Comparison of ENCODE assay signal across 18 cellular contexts in genomic region chr2:84716564-84716963, GRCh38.
DNase-seq lines count a peak whose midpoint lies in the region; ATAC-seq, FAIRE-seq and TF ChIP-seq lines count a peak whose summit lies in the region.
"Had no signal": no experiment of that assay in that cellular context is flagged by ENCODE, and none has a peak within 500 bp of the region (broad histone marks: within the 10 kb centered on the region; RNA-seq: fewer than 3 reads in every experiment).

No MANE protein-coding gene starts in this region.

- peak overlapping the region in 4 of 10 donors; percentile 5 to 48 (median 16) for H3K4me3 Mint-ChIP-seq in naive thymus-derived CD8-positive, alpha-beta T cell

- peak; percentile 77 for ATAC-seq in Right ventricle myocardium superior (ENCODE audit: poor library complexity)
- no peak for ATAC-seq in naive thymus-derived CD8-positive, alpha-beta T cell
- ATAC-seq: K562 had no signal

- H3K9me3 Mint-ChIP-seq in naive thymus-derived CD8-positive, alpha-beta T cell: peaks cover 0 to 5% (median 0%) of the 10 kb centered on the region in 9 donors

- peak; percentile 60 for FAIRE-seq in HTR-8/SVneo (lab: Jason Lieb, UNC)
- FAIRE-seq: K562 had no signal

- H3K36me3 Mint-ChIP-seq in naive thymus-derived CD8-positive, alpha-beta T cell: peaks cover 0 to 4% (median 0%) of the 10 kb centered on the region in 3 donors

- H3K9me3 ChIP-seq in WERI-Rb-1 (ENCODE audit: severe bottlenecking): no peaks in the 10 kb centered on the region
- H3K9me3 ChIP-seq: SK-N-SH had no signal

- intact Hi-C loops in Right ventricle myocardium superior (cut with DNase I) (no loop called here), cardiac septum (cut with DNase I) (no loop called here)

- no peak overlapping the region for H3K4me3 ChIP-seq in WERI-Rb-1 (ENCODE audit: low read depth, low read length)
- H3K4me3 ChIP-seq: K562 had no signal

- no peaks in the 10 kb centered on the region for H3K36me3 ChIP-seq in WERI-Rb-1

- H3K27ac ChIP-seq in WERI-Rb-1: 0 out of 2 replicates have a peak overlapping the region, but pooled peaks have one; percentile 26

- H3K27me3 ChIP-seq in WERI-Rb-1 (ENCODE audit: insufficient read depth, low read depth, severe bottlenecking): no peaks in the 10 kb centered on the region

- POLR2A ChIA-PET in naive thymus-derived CD8-positive, alpha-beta T cell (lab: Charles Lee): interaction anchor here (1.2 to 1.5 kb wide), 3 partner anchors 12 to 44 kb away, joined by 3 to 4 read pairs (median 3); no protein-coding TSS in a partner anchor

- peak overlapping the region in 9 of 10 donors; percentile 35 to 95 (median 81) for H3K27ac Mint-ChIP-seq in naive thymus-derived CD8-positive, alpha-beta T cell

- no peak for DNase-seq in Right ventricle myocardium superior
- DNase-seq in cardiac septum (ENCODE audit: low spot score): no peak
- no peak for DNase-seq in HTR-8/SVneo (ENCODE audit: insufficient read length, low spot score)
- peak; percentile 33 for DNase-seq in WERI-Rb-1
- DNase-seq in naive thymus-derived CD8-positive, alpha-beta T cell: no peak
- no peak for DNase-seq in HUDEP-2 (lab: John Stamatoyannopoulos, UW; ENCODE audit: unreplicated experiment in 76 of 76)
- no peak for DNase-seq in activated CD4-positive, CD25-positive, alpha-beta regulatory T cell (lab: John Stamatoyannopoulos, UW)
- DNase-seq: ACHN, C1 segment of cervical spinal cord, DND-41, HCEC 1CT, NCI-H1092 treated with DMSO at 0.1 percent for 48 hours, NCI-H2081, NCI-H2171 treated with DMSO at 0.1 percent for 48 hours, NCI-H446, SHP77 treated with DMSO at 0.1 percent for 48 hours, SK-N-SH had no signal

- no peak for TF ChIP-seq CTCF in WERI-Rb-1 (IDR thresholded peaks at IDR 0.05; ENCODE audit: low read depth, low read length)

- H3K27me3 Mint-ChIP-seq in naive thymus-derived CD8-positive, alpha-beta T cell: no peaks in the 10 kb centered on the region

- peaks cover 26 to 64% (median 31%) of the 10 kb centered on the region in 4 donors for H3K4me1 Mint-ChIP-seq in naive thymus-derived CD8-positive, alpha-beta T cell
